Comparison of ENCODE assay signal across 8 cellular contexts in the genomic region with DNA sequence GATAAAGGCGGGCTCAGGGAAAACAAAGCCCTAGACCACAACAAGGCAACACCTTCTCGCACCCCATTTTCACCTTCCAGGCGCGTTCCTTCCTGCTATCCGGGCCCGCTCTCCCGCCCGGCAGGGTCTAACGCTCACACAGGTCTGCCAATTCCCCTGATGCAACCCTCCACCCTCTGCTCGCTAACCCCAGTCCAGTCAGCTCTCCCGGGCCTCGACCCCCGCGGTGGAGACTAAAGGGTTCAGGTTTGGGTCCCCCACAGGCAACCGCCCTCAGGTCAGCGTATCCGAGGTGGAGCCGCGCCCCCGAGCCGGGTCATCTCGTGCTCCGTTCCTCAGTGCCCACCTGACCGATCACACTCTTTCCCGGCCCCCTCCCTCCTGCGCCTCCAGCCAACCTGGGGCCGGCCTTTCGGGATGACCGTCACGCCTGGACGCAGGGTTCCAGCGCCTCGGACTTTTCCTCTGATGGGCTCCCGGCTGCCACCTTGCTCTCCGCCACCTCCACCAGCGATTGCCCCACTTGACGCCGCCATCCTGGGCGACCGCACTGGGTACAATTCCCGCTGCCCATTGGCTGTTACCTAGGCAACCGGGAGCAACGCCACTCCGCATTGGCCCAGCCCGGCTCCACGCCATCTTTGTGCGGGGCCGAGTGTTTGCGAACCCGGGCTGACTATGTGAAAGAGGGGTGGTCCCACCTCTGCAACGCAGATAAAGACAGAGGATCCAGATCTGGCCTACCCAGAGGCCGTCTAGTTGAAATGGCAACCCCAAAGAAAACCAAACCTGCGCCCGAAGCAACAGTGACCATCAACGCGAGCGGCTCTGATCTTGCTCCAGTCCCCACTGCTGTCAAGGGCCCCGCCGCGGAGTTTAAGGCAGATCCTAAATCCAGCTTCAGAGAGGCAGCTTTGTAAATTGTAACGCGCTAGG.
DNase-seq lines count a peak whose midpoint lies in the region; TF ChIP-seq lines count a peak whose summit lies in the region.

Gene MORN4, minus strand, starts transcription at position 552 of the 936 bp plus-strand sequence. CDS start 13,847 bp downstream, outside the sequence.

- no peak for TF ChIP-seq CTCF in GM20000 (IDR thresholded peaks at IDR 0.05; ENCODE audit: extremely low read depth, missing control alignments)

- DNase-seq in COLO668 (lab: John Stamatoyannopoulos, UW; ENCODE audit: unreplicated experiment): peak; percentile 88
- DNase-seq in GM20000 (ENCODE audit: low spot score): peak; percentile 89
- peak; percentile 62 for DNase-seq in HS-5 (ENCODE audit: low read depth)
- peak; percentile 92 for DNase-seq in NOMO-1 treated with dmso at 0.1 percent for 144 hours (lab: John Stamatoyannopoulos, UW; ENCODE audit: unreplicated experiment)
- DNase-seq in activated T-cell treated with anti-CD3 and anti-CD28 coated beads for 24 hours (ENCODE audit: low read depth): peak; percentile 88
- DNase-seq in epidermal melanocyte (ENCODE audit: insufficient read length, low spot score): peak; percentile 86
- DNase-seq in midbrain (lab: John Stamatoyannopoulos, UW): peak; percentile 94
- DNase-seq in stimulated activated CD8-positive, alpha-beta memory T cell treated with anti-CD3 and anti-CD28 coated beads, Interleukin-15, amount 100 ng/mL, for 4 hours (ENCODE audit: low read depth in 2 of 2): peak; percentile 73 to 78

Comparison
In these comparisons a context has a peak if more than half of its experiments do, and no peak if none do; other contexts are left out.
1. Peak in every context shown above with its lines: DNase-seq.